Comparison of ENCODE assay signal across 12 cellular contexts in genomic region chr12:6276936-6277615, GRCh38. TPM values are rescaled to one million over a fixed set of nuclear protein-coding genes. Genes with fewer than 3 reads are reported as not detected.
DNase-seq lines count a peak whose midpoint lies in the region; ATAC-seq, FAIRE-seq and TF ChIP-seq lines count a peak whose summit lies in the region.
"Had no signal": no experiment of that assay in that cellular context is flagged by ENCODE, and none has a peak within 500 bp of the region (broad histone marks: within the 10 kb centered on the region; RNA-seq: fewer than 3 reads in every experiment).

No MANE protein-coding gene starts in this region.

- H2BK12ac ChIP-seq in trophoblast cell (ENCODE audit: low read length), result peak overlapping the region; percentile 19

- H3K9me1 ChIP-seq in endothelial cell of umbilical vein (replicated peaks; ENCODE audit: control insufficient read depth, extremely low read depth, insufficient read depth, low read length), result no peaks in the 10 kb centered on the region

- H3K27me3 ChIP-seq in BE2C (no peaks in the 10 kb centered on the region), endothelial cell of umbilical vein (ENCODE audit: control insufficient read depth in 2 of 2, insufficient read depth in 2 of 2, low read length in 2 of 2) (no peaks in the 10 kb centered on the region), trophoblast cell (ENCODE audit: insufficient read depth, low read length) (no peaks in the 10 kb centered on the region)

- H2BK5ac ChIP-seq in trophoblast cell (ENCODE audit: low read depth, low read length, poor library complexity), result no peak overlapping the region

- no peak overlapping the region for H3K23ac ChIP-seq in trophoblast cell (ENCODE audit: low read length)

- WGBS in trophoblast cell (ENCODE audit: extremely low coverage, insufficient coverage, insufficient read length), result no CpG with 5 or more reads among the region's 7 CpGs

- H3K79me1 ChIP-seq in trophoblast cell (ENCODE audit: low read length), result peaks cover 53% of the 10 kb centered on the region

- CTCF ChIA-PET in endothelial cell of umbilical vein (lab: Charles Lee), result interaction anchor here (0.6 to 8.2 kb wide), 10 partner anchors 10 to 184 kb away, joined by 3 to 146 read pairs (median 4); partner anchors contain the start of gene CD9

- H4K12ac ChIP-seq in trophoblast cell (ENCODE audit: low read depth, low read length), result no peak overlapping the region

- H3K27ac ChIP-seq in endothelial cell of umbilical vein (ENCODE audit: insufficient read depth, low read depth, low read length) (no peak overlapping the region), trophoblast cell (ENCODE audit: low read depth, low read length) (no peak overlapping the region)

- H3K4me2 ChIP-seq in endothelial cell of umbilical vein (ENCODE audit: insufficient read depth, low read length) (no peak overlapping the region), trophoblast cell (ENCODE audit: low read length) (no peak overlapping the region)

- no peak overlapping the region for H3K9ac ChIP-seq in endothelial cell of umbilical vein (replicated peaks; ENCODE audit: extremely low read depth, insufficient read depth, low read length)
- no peak overlapping the region for H3K9ac ChIP-seq in trophoblast cell (ENCODE audit: low read length)

- peak; percentile 43 for FAIRE-seq in endothelial cell of umbilical vein (lab: Jason Lieb, UNC)
- FAIRE-seq: islet of Langerhans had no signal

- H4K20me1 ChIP-seq in endothelial cell of umbilical vein (replicated peaks; ENCODE audit: control insufficient read depth, extremely low read depth, insufficient read depth, low read length), result no peaks in the 10 kb centered on the region

- H2AFZ ChIP-seq in endothelial cell of umbilical vein (ENCODE audit: low read depth, low read length) (no peak overlapping the region), trophoblast cell (ENCODE audit: insufficient read depth, low read length, poor library complexity) (no peak overlapping the region)

- H4K91ac ChIP-seq in trophoblast cell (ENCODE audit: low read depth, low read length), result no peak overlapping the region

- no peaks in the 10 kb centered on the region for H3K36me3 ChIP-seq in BE2C
- no peaks in the 10 kb centered on the region for H3K36me3 ChIP-seq in endothelial cell of umbilical vein (ENCODE audit: control insufficient read depth in 2 of 2, extremely low read depth in 1 of 2, insufficient read depth in 2 of 2, low read length in 2 of 2)
- no peaks in the 10 kb centered on the region for H3K36me3 ChIP-seq in trophoblast cell (ENCODE audit: control insufficient read depth in 1 of 2, insufficient read depth in 2 of 2, low read length in 2 of 2)

- no peak overlapping the region for H3K14ac ChIP-seq in trophoblast cell (ENCODE audit: low read length)

- no peak for TF ChIP-seq POLR2A in endothelial cell of umbilical vein (IDR thresholded peaks at IDR 0.05; ENCODE audit: low read depth, low read length)

- H2BK120ac ChIP-seq in trophoblast cell (ENCODE audit: insufficient read depth, low read length, poor library complexity), result no peak overlapping the region

- no peak overlapping the region for H3K4ac ChIP-seq in trophoblast cell (ENCODE audit: low read depth, low read length)

- no peaks in the 10 kb centered on the region for H3K79me2 ChIP-seq in endothelial cell of umbilical vein (ENCODE audit: control insufficient read depth, insufficient read depth, low read length)
- H3K79me2 ChIP-seq in trophoblast cell (ENCODE audit: control insufficient read depth, insufficient read depth, low read length, poor library complexity), result peaks cover 18% of the 10 kb centered on the region

- dilution Hi-C loops in endothelial cell of umbilical vein (cut with MboI; ENCODE audit: extremely low pct_ligation_motif_present, low sequenced_read_pairs), result no loop called here

- DNase-seq in BE2C, result no peak
- peak; percentile 45 for DNase-seq in NCI-H226
- peak; percentile 46 for DNase-seq in endothelial cell of umbilical vein (ENCODE audit: low read depth, low spot score)
- peak; percentile 36 to 55 for DNase-seq in trophoblast cell
- no peak for DNase-seq in NCI-H2227 (lab: John Stamatoyannopoulos, UW; ENCODE audit: unreplicated experiment)
- no peak for DNase-seq in amygdala (lab: John Stamatoyannopoulos, UW)
- DNase-seq in HPDE6-E6E7 (ENCODE audit: extremely low spot score), result no peak
- DNase-seq: activated T-cell treated with anti-CD3 and anti-CD28 coated beads, Interleukin-2, amount 50 U/mL, for 48 hours; DMS79; NCI-H510A had no signal

- no peak overlapping the region for H3K18ac ChIP-seq in trophoblast cell (ENCODE audit: low read length)

- H3K4me1 ChIP-seq in BE2C, result peaks cover 21% of the 10 kb centered on the region
- peaks cover 43% of the 10 kb centered on the region for H3K4me1 ChIP-seq in endothelial cell of umbilical vein (ENCODE audit: control insufficient read depth, extremely low read depth, insufficient read depth, low read length)
- peaks cover 39 to 52% of the 10 kb centered on the region in 2 experiments for H3K4me1 ChIP-seq in trophoblast cell (ENCODE audit: control insufficient read depth in 1 of 2, insufficient read depth in 2 of 2, low read length in 2 of 2)

- intact Hi-C loops in endothelial cell of umbilical vein (cut with micrococcal nuclease), result loop anchor here (5.0 kb wide), 1 partner anchor 45 kb away; no protein-coding TSS in a partner anchor

- no peak for ATAC-seq in GM21367 (IDR thresholded peaks at IDR 0.05; ENCODE audit: unreplicated experiment)

- BruUV-seq in endothelial cell of umbilical vein (replicated peaks; lab: Mats Ljungman, UMichigan), result no TSS peak

- H2AK5ac ChIP-seq in trophoblast cell (ENCODE audit: low read length), result no peak overlapping the region

- POLR2A ChIA-PET in endothelial cell of umbilical vein (lab: Charles Lee), result interaction anchor here (0.7 kb wide), 1 partner anchor 164 kb away, joined by 3 read pairs; no protein-coding TSS in a partner anchor

- H3K4me3 ChIP-seq in BE2C (ENCODE audit: low read depth, low read length) (no peak overlapping the region), endothelial cell of umbilical vein (replicated peaks in 1 of 3; ENCODE audit: insufficient read depth in 1 of 3, low read depth in 1 of 3, low read length in 3 of 3) (no peak overlapping the region), trophoblast cell (ENCODE audit: low read depth, low read length) (no peak overlapping the region)

- H3K9me3 ChIP-seq in BE2C, result no peaks in the 10 kb centered on the region
- H3K9me3 ChIP-seq in endothelial cell of umbilical vein (replicated peaks; ENCODE audit: control insufficient read depth, insufficient read depth, low read length), result no peaks in the 10 kb centered on the region
- no peaks in the 10 kb centered on the region for H3K9me3 ChIP-seq in trophoblast cell (ENCODE audit: insufficient read depth, low read depth, low read length)

- TF ChIP-seq CTCF in BE2C (IDR thresholded peaks at IDR 0.05; ENCODE audit: low read depth, low read length), result peak; percentile 28; the same call in 1 of the 2 replicates
- peak; percentile 15 to 42 for TF ChIP-seq CTCF in endothelial cell of umbilical vein (IDR thresholded peaks at IDR 0.05; ENCODE audit: extremely low read depth in 1 of 2, insufficient read depth in 1 of 2, low read depth in 1 of 2, low read length in 2 of 2)

- no peak overlapping the region for H4K8ac ChIP-seq in trophoblast cell (ENCODE audit: low read depth, low read length)

TF ChIP-seq in endothelial cell of umbilical vein, 7 proteins besides CTCF, POLR2A, EP300 and RAD21:
- TF ChIP-seq JUN (IDR thresholded peaks at IDR 0.05; ENCODE audit: borderline replicate concordance, insufficient read depth, insufficient read length, low read depth), result no peak
- TF ChIP-seq, protein P1, sequence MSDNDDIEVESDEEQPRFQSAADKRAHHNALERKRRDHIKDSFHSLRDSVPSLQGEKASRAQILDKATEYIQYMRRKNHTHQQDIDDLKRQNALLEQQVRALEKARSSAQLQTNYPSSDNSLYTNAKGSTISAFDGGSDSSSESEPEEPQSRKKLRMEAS (IDR thresholded peaks at IDR 0.05; ENCODE audit: insufficient read depth, insufficient read length), result no peak
- no peak for TF ChIP-seq GATA2 (IDR thresholded peaks at IDR 0.05; ENCODE audit: insufficient read depth, insufficient read length, low read depth, low read length)
- no peak for TF ChIP-seq POLR2AphosphoS5 (IDR thresholded peaks at IDR 0.05; ENCODE audit: insufficient read depth, low read depth, low read length)
- TF ChIP-seq MYC (IDR thresholded peaks at IDR 0.05; ENCODE audit: low read depth, low read length), result no peak
- no peak for TF ChIP-seq FOS (IDR thresholded peaks at IDR 0.05; ENCODE audit: borderline replicate concordance, insufficient read depth, low read length)
- no peak for TF ChIP-seq EZH2 (IDR thresholded peaks at IDR 0.05; ENCODE audit: borderline replicate concordance, low read depth, low read length, severe bottlenecking)

RNA-seq across cellular contexts. Expression of gene PLEKHG6, which starts 33.4 kb away (rescaled TPM):
- 0.23 TPM for polyA plus RNA-seq in BE2C (2012; ENCODE audit: insufficient read depth, insufficient read length, low read depth)
- total RNA-seq in endothelial cell of umbilical vein, result 0.48 TPM in 1 of 2 replicates, not detected in the other
- polyA plus RNA-seq in endothelial cell of umbilical vein, result 0.11 and 0.12 TPM in 2 replicates
- 0.09 and 0.79 TPM in 2 replicates for polyA plus RNA-seq in endothelial cell of umbilical vein (2011; cell fraction: cytosol; rRNA removed)
- polyA plus RNA-seq in endothelial cell of umbilical vein (2011; cell fraction: nucleus; rRNA removed), result 0.04 TPM in 1 of 2 replicates, not detected in the other
- polyA plus RNA-seq in endothelial cell of umbilical vein (2012), result 0.14 and 0.50 TPM in 2 replicates
- not detected in 2 replicates for polyA minus RNA-seq in endothelial cell of umbilical vein
- polyA minus RNA-seq in endothelial cell of umbilical vein (2011; cell fraction: cytosol; rRNA and poly(A)+ RNA removed), result not detected
- polyA minus RNA-seq in endothelial cell of umbilical vein (2011; cell fraction: nucleus; rRNA and poly(A)+ RNA removed), result not detected in 2 replicates
- polyA plus RNA-seq in trophoblast cell (2013), result 17.4 and 20.1 TPM in 2 replicates

Comparison
In these comparisons a context has a peak if more than half of its experiments do, and no peak if none do; other contexts are left out.
1. DNase-seq: peak in NCI-H226 (single experiment), endothelial cell of umbilical vein (single experiment) and trophoblast cell (2 of 2); none in BE2C (single experiment), NCI-H2227 (single experiment), amygdala (0 of 56) and HPDE6-E6E7 (single experiment).